In genomic region chr7:87205701-87206100, GRCh38 we compare ENCODE assay signal across 7 cellular contexts. TPM values are rescaled to one million over a fixed set of nuclear protein-coding genes. Genes with fewer than 3 reads are reported as not detected.
DNase-seq lines count a peak whose midpoint lies in the region; ATAC-seq, FAIRE-seq and TF ChIP-seq lines count a peak whose summit lies in the region.
"Not testable (repeated sequence)": the region's sequence is repeated elsewhere in the genome, so short reads cannot be mapped to it uniquely, and the experiment has no call there.

No MANE protein-coding gene starts in this region.

- not testable (repeated sequence) for ATAC-seq in CD8-positive, alpha-beta T cell; activated B cell treated with CpG ODN at 0.5 μM for 24 hours (ENCODE audit: low read depth); natural killer cell

- not testable (repeated sequence) for H3K4me3 ChIP-seq in CD8-positive, alpha-beta T cell (ENCODE audit: low read depth, low read length); endothelial cell of umbilical vein (replicated peaks in 1 of 3; ENCODE audit: insufficient read depth in 1 of 3, low read depth in 1 of 3, low read length in 3 of 3)

- POLR2A ChIA-PET in CD8-positive, alpha-beta T cell (lab: Charles Lee) = interaction anchor here (1.3 to 1.5 kb wide), 2 partner anchors 14 to 52 kb away, joined by 4 to 5 read pairs; partner anchors contain the start of gene TMEM243
- POLR2A ChIA-PET in activated B cell treated with CpG ODN at 0.5 μM for 24 hours (lab: Charles Lee); endothelial cell of umbilical vein (lab: Charles Lee): not testable (repeated sequence)

- H3K9me1 ChIP-seq in endothelial cell of umbilical vein (replicated peaks; ENCODE audit: control insufficient read depth, extremely low read depth, insufficient read depth, low read length) = not testable (repeated sequence)

- CTCF ChIA-PET in CD8-positive, alpha-beta T cell (lab: Charles Lee); activated B cell treated with CpG ODN at 0.5 μM for 24 hours (lab: Charles Lee); endothelial cell of umbilical vein (lab: Charles Lee): not testable (repeated sequence)

- H3K36me3 ChIP-seq in CD8-positive, alpha-beta T cell (ENCODE audit: insufficient read depth, low read length); endothelial cell of umbilical vein (ENCODE audit: control insufficient read depth in 2 of 2, extremely low read depth in 1 of 2, insufficient read depth in 2 of 2, low read length in 2 of 2): not testable (repeated sequence)

- H3K4me3 Mint-ChIP-seq in CD8-positive, alpha-beta T cell; activated B cell treated with CpG ODN at 0.5 μM for 24 hours; activated T-helper 1 cell treated with anti-CD3 and anti-CD28 coated beads, Interleukin-12 subunit alpha, Interleukin-12 subunit beta, Interleukin-2, Interleukin-4 antibody, amounts not matched to agents 30 ng/mL and 10 ng/mL and 1 ng/mL, durations not matched to agents 14 hours and 24 hours and 36 hours; activated naive CD8-positive, alpha-beta T cell; natural killer cell; stimulated activated naive CD8-positive, alpha-beta T cell treated with anti-CD3 and anti-CD28 coated beads, Interleukin-15, Interleukin-2, amounts not matched to agents 100 ng/mL and 50 ng/mL, for 24 hours: not testable (repeated sequence)

- intact Hi-C loops in CD8-positive, alpha-beta T cell (cut with DNase I, micrococcal nuclease); activated B cell treated with CpG ODN at 0.5 μM for 24 hours (cut with micrococcal nuclease); activated T-helper 1 cell treated with anti-CD3 and anti-CD28 coated beads, Interleukin-12 subunit alpha, Interleukin-12 subunit beta, Interleukin-2, Interleukin-4 antibody, amounts not matched to agents 30 ng/mL and 10 ng/mL and 1 ng/mL, durations not matched to agents 14 hours and 24 hours and 36 hours (cut with micrococcal nuclease); endothelial cell of umbilical vein (cut with micrococcal nuclease); natural killer cell (cut with micrococcal nuclease): not testable (repeated sequence)

- TSS peak; percentile 4 for BruUV-seq in endothelial cell of umbilical vein (replicated peaks; lab: Mats Ljungman, UMichigan)

- H2AFZ ChIP-seq in endothelial cell of umbilical vein (ENCODE audit: low read depth, low read length) = not testable (repeated sequence)

- peaks cover 64% of the 10 kb centered on the region for H3K36me3 Mint-ChIP-seq in CD8-positive, alpha-beta T cell
- H3K36me3 Mint-ChIP-seq in activated B cell treated with CpG ODN at 0.5 μM for 24 hours (ENCODE audit: low read depth) = peaks cover 80% of the 10 kb centered on the region
- H3K36me3 Mint-ChIP-seq in activated T-helper 1 cell treated with anti-CD3 and anti-CD28 coated beads, Interleukin-12 subunit alpha, Interleukin-12 subunit beta, Interleukin-2, Interleukin-4 antibody, amounts not matched to agents 30 ng/mL and 10 ng/mL and 1 ng/mL, durations not matched to agents 14 hours and 24 hours and 36 hours (ENCODE audit: low read depth) = peaks cover 65% of the 10 kb centered on the region
- peaks cover 50% of the 10 kb centered on the region for H3K36me3 Mint-ChIP-seq in activated naive CD8-positive, alpha-beta T cell
- not testable (repeated sequence) for H3K36me3 Mint-ChIP-seq in natural killer cell
- H3K36me3 Mint-ChIP-seq in stimulated activated naive CD8-positive, alpha-beta T cell treated with anti-CD3 and anti-CD28 coated beads, Interleukin-15, Interleukin-2, amounts not matched to agents 100 ng/mL and 50 ng/mL, for 24 hours (ENCODE audit: low read depth) = peaks cover 91% of the 10 kb centered on the region

- H3K9ac ChIP-seq in endothelial cell of umbilical vein (replicated peaks; ENCODE audit: extremely low read depth, insufficient read depth, low read length) = not testable (repeated sequence)

- TF ChIP-seq CTCF in CD8-positive, alpha-beta T cell (IDR thresholded peaks at IDR 0.05); activated B cell treated with CpG ODN at 0.5 μM for 24 hours (IDR thresholded peaks at IDR 0.05); endothelial cell of umbilical vein (IDR thresholded peaks at IDR 0.05; ENCODE audit: extremely low read depth in 1 of 2, insufficient read depth in 1 of 2, low read depth in 1 of 2, low read length in 2 of 2); natural killer cell (IDR thresholded peaks at IDR 0.05): not testable (repeated sequence)

- peaks cover 20% of the 10 kb centered on the region for H3K9me3 Mint-ChIP-seq in CD8-positive, alpha-beta T cell
- peaks cover 18% of the 10 kb centered on the region for H3K9me3 Mint-ChIP-seq in activated B cell treated with CpG ODN at 0.5 μM for 24 hours
- H3K9me3 Mint-ChIP-seq in activated T-helper 1 cell treated with anti-CD3 and anti-CD28 coated beads, Interleukin-12 subunit alpha, Interleukin-12 subunit beta, Interleukin-2, Interleukin-4 antibody, amounts not matched to agents 30 ng/mL and 10 ng/mL and 1 ng/mL, durations not matched to agents 14 hours and 24 hours and 36 hours = peaks cover 31% of the 10 kb centered on the region
- peaks cover 13% of the 10 kb centered on the region for H3K9me3 Mint-ChIP-seq in activated naive CD8-positive, alpha-beta T cell (ENCODE audit: low read depth)
- not testable (repeated sequence) for H3K9me3 Mint-ChIP-seq in natural killer cell
- H3K9me3 Mint-ChIP-seq in stimulated activated naive CD8-positive, alpha-beta T cell treated with anti-CD3 and anti-CD28 coated beads, Interleukin-15, Interleukin-2, amounts not matched to agents 100 ng/mL and 50 ng/mL, for 24 hours = peaks cover 28% of the 10 kb centered on the region

- peaks cover 50% of the 10 kb centered on the region for H3K4me1 ChIP-seq in CD8-positive, alpha-beta T cell (ENCODE audit: insufficient read depth, low read length)
- not testable (repeated sequence) for H3K4me1 ChIP-seq in endothelial cell of umbilical vein (ENCODE audit: control insufficient read depth, extremely low read depth, insufficient read depth, low read length)

- not testable (repeated sequence) for H4K20me1 ChIP-seq in endothelial cell of umbilical vein (replicated peaks; ENCODE audit: control insufficient read depth, extremely low read depth, insufficient read depth, low read length)

- FAIRE-seq in endothelial cell of umbilical vein (lab: Jason Lieb, UNC) = not testable (repeated sequence)

- H3K27ac ChIP-seq in CD8-positive, alpha-beta T cell (ENCODE audit: low read depth, low read length); endothelial cell of umbilical vein (ENCODE audit: insufficient read depth, low read depth, low read length): not testable (repeated sequence)

- peaks cover 50% of the 10 kb centered on the region for H3K79me2 ChIP-seq in endothelial cell of umbilical vein (ENCODE audit: control insufficient read depth, insufficient read depth, low read length)

- H3K4me2 ChIP-seq in endothelial cell of umbilical vein (ENCODE audit: insufficient read depth, low read length) = not testable (repeated sequence)

- H3K27me3 Mint-ChIP-seq in CD8-positive, alpha-beta T cell (ENCODE audit: low read depth); activated B cell treated with CpG ODN at 0.5 μM for 24 hours; activated T-helper 1 cell treated with anti-CD3 and anti-CD28 coated beads, Interleukin-12 subunit alpha, Interleukin-12 subunit beta, Interleukin-2, Interleukin-4 antibody, amounts not matched to agents 30 ng/mL and 10 ng/mL and 1 ng/mL, durations not matched to agents 14 hours and 24 hours and 36 hours (ENCODE audit: insufficient read depth); activated naive CD8-positive, alpha-beta T cell; natural killer cell (ENCODE audit: low read depth in 2 of 2); stimulated activated naive CD8-positive, alpha-beta T cell treated with anti-CD3 and anti-CD28 coated beads, Interleukin-15, Interleukin-2, amounts not matched to agents 100 ng/mL and 50 ng/mL, for 24 hours: not testable (repeated sequence)

- TF ChIP-seq POLR2A in endothelial cell of umbilical vein (IDR thresholded peaks at IDR 0.05; ENCODE audit: low read depth, low read length) = not testable (repeated sequence)

- dilution Hi-C loops in endothelial cell of umbilical vein (cut with MboI; ENCODE audit: extremely low pct_ligation_motif_present, low sequenced_read_pairs) = not testable (repeated sequence)

- H3K4me1 Mint-ChIP-seq in CD8-positive, alpha-beta T cell (ENCODE audit: low read depth) = peaks cover 75% of the 10 kb centered on the region
- peaks cover 77% of the 10 kb centered on the region for H3K4me1 Mint-ChIP-seq in activated B cell treated with CpG ODN at 0.5 μM for 24 hours
- peaks cover 42% of the 10 kb centered on the region for H3K4me1 Mint-ChIP-seq in activated T-helper 1 cell treated with anti-CD3 and anti-CD28 coated beads, Interleukin-12 subunit alpha, Interleukin-12 subunit beta, Interleukin-2, Interleukin-4 antibody, amounts not matched to agents 30 ng/mL and 10 ng/mL and 1 ng/mL, durations not matched to agents 14 hours and 24 hours and 36 hours (ENCODE audit: low read depth)
- peaks cover 72% of the 10 kb centered on the region for H3K4me1 Mint-ChIP-seq in activated naive CD8-positive, alpha-beta T cell (ENCODE audit: low read depth)
- H3K4me1 Mint-ChIP-seq in natural killer cell = peaks cover 64 to 68% of the 10 kb centered on the region in 2 donors
- H3K4me1 Mint-ChIP-seq in stimulated activated naive CD8-positive, alpha-beta T cell treated with anti-CD3 and anti-CD28 coated beads, Interleukin-15, Interleukin-2, amounts not matched to agents 100 ng/mL and 50 ng/mL, for 24 hours (ENCODE audit: low read depth) = peaks cover 81% of the 10 kb centered on the region

- not testable (repeated sequence) for H3K27me3 ChIP-seq in CD8-positive, alpha-beta T cell (ENCODE audit: insufficient read depth, low read length); endothelial cell of umbilical vein (ENCODE audit: control insufficient read depth in 2 of 2, insufficient read depth in 2 of 2, low read length in 2 of 2)

- not testable (repeated sequence) for DNase-seq in CD8-positive, alpha-beta T cell; activated B cell treated with CpG ODN at 0.5 μM for 24 hours; activated T-helper 1 cell treated with anti-CD3 and anti-CD28 coated beads, Interleukin-12 subunit alpha, Interleukin-12 subunit beta, Interleukin-2, Interleukin-4 antibody, amounts not matched to agents 30 ng/mL and 10 ng/mL and 1 ng/mL, durations not matched to agents 14 hours and 24 hours and 36 hours (ENCODE audit: low spot score); endothelial cell of umbilical vein (ENCODE audit: low read depth, low spot score); natural killer cell

- H3K9me3 ChIP-seq in CD8-positive, alpha-beta T cell (ENCODE audit: low read length) = peaks cover 11% of the 10 kb centered on the region
- H3K9me3 ChIP-seq in endothelial cell of umbilical vein (replicated peaks; ENCODE audit: control insufficient read depth, insufficient read depth, low read length) = not testable (repeated sequence)

- H3K27ac Mint-ChIP-seq in CD8-positive, alpha-beta T cell = peak overlapping the region; percentile 29
- peak overlapping the region; percentile 10 for H3K27ac Mint-ChIP-seq in activated B cell treated with CpG ODN at 0.5 μM for 24 hours
- H3K27ac Mint-ChIP-seq in activated T-helper 1 cell treated with anti-CD3 and anti-CD28 coated beads, Interleukin-12 subunit alpha, Interleukin-12 subunit beta, Interleukin-2, Interleukin-4 antibody, amounts not matched to agents 30 ng/mL and 10 ng/mL and 1 ng/mL, durations not matched to agents 14 hours and 24 hours and 36 hours = peak overlapping the region; percentile 31
- peak overlapping the region; percentile 71 for H3K27ac Mint-ChIP-seq in activated naive CD8-positive, alpha-beta T cell
- peak overlapping the region; percentile 2 to 25 for H3K27ac Mint-ChIP-seq in natural killer cell
- H3K27ac Mint-ChIP-seq in stimulated activated naive CD8-positive, alpha-beta T cell treated with anti-CD3 and anti-CD28 coated beads, Interleukin-15, Interleukin-2, amounts not matched to agents 100 ng/mL and 50 ng/mL, for 24 hours = peak overlapping the region; percentile 65

RNA-seq across cellular contexts. Expression of gene TMEM243, which starts 13.8 kb away (rescaled TPM):
- total RNA-seq in CD8-positive, alpha-beta T cell = 100 to 1,000 TPM; 122 to 124 TPM
- 106 and 111 TPM in 2 replicates for total RNA-seq in activated B cell treated with CpG ODN at 0.5 μM for 24 hours
- 49.2 and 50.5 TPM in 2 replicates for total RNA-seq in activated T-helper 1 cell treated with anti-CD3 and anti-CD28 coated beads, Interleukin-12 subunit alpha, Interleukin-12 subunit beta, Interleukin-2, Interleukin-4 antibody, amounts not matched to agents 30 ng/mL and 10 ng/mL and 1 ng/mL, durations not matched to agents 14 hours and 24 hours and 36 hours
- 26.9 and 31.5 TPM in 2 replicates for total RNA-seq in endothelial cell of umbilical vein
- polyA plus RNA-seq in endothelial cell of umbilical vein = 22.6 and 28.8 TPM in 2 replicates
- 24.9 and 25.6 TPM in 2 replicates for polyA plus RNA-seq in endothelial cell of umbilical vein (2011; cell fraction: cytosol; rRNA removed)
- 47.0 and 53.5 TPM in 2 replicates for polyA plus RNA-seq in endothelial cell of umbilical vein (2011; cell fraction: nucleus; rRNA removed)
- 24.2 and 26.6 TPM in 2 replicates for polyA plus RNA-seq in endothelial cell of umbilical vein (2012)
- polyA minus RNA-seq in endothelial cell of umbilical vein = 24.3 and 29.6 TPM in 2 replicates
- polyA minus RNA-seq in endothelial cell of umbilical vein (2011; cell fraction: cytosol; rRNA and poly(A)+ RNA removed) = 19.6 TPM
- 65.3 and 86.5 TPM in 2 replicates for polyA minus RNA-seq in endothelial cell of umbilical vein (2011; cell fraction: nucleus; rRNA and poly(A)+ RNA removed)
- total RNA-seq in natural killer cell = 10 to 100 TPM; 52.5 to 61.8 (median 55.2) TPM

RNA-seq across cellular contexts. Expression of gene DMTF1, which starts 53.4 kb away (rescaled TPM):
- 100 to 1,000 TPM in 1 of 2 experiments, 10 to 100 TPM in 1; 97.9 to 103 TPM for total RNA-seq in CD8-positive, alpha-beta T cell
- total RNA-seq in activated B cell treated with CpG ODN at 0.5 μM for 24 hours = 159 and 175 TPM in 2 replicates
- total RNA-seq in activated T-helper 1 cell treated with anti-CD3 and anti-CD28 coated beads, Interleukin-12 subunit alpha, Interleukin-12 subunit beta, Interleukin-2, Interleukin-4 antibody, amounts not matched to agents 30 ng/mL and 10 ng/mL and 1 ng/mL, durations not matched to agents 14 hours and 24 hours and 36 hours = 103 and 116 TPM in 2 replicates
- 86.9 and 100.0 TPM in 2 replicates for total RNA-seq in endothelial cell of umbilical vein
- 78.5 and 92.9 TPM in 2 replicates for polyA plus RNA-seq in endothelial cell of umbilical vein
- 25.9 and 31.2 TPM in 2 replicates for polyA plus RNA-seq in endothelial cell of umbilical vein (2011; cell fraction: cytosol; rRNA removed)
- polyA plus RNA-seq in endothelial cell of umbilical vein (2011; cell fraction: nucleus; rRNA removed) = 734 and 788 TPM in 2 replicates
- polyA plus RNA-seq in endothelial cell of umbilical vein (2012) = 42.6 and 52.5 TPM in 2 replicates
- polyA minus RNA-seq in endothelial cell of umbilical vein = 154 and 163 TPM in 2 replicates
- 20.6 TPM for polyA minus RNA-seq in endothelial cell of umbilical vein (2011; cell fraction: cytosol; rRNA and poly(A)+ RNA removed)
- 365 and 482 TPM in 2 replicates for polyA minus RNA-seq in endothelial cell of umbilical vein (2011; cell fraction: nucleus; rRNA and poly(A)+ RNA removed)
- total RNA-seq in natural killer cell = 100 to 1,000 TPM; 154 to 178 (median 160) TPM

Comparison
In these comparisons a context has a peak if more than half of its experiments do, and no peak if none do; other contexts are left out.
1. H3K27ac Mint-ChIP-seq: peak in every context shown above with its lines; median percentile 71 in activated naive CD8-positive, alpha-beta T cell; 65 in stimulated activated naive CD8-positive, alpha-beta T cell treated with anti-CD3 and anti-CD28 coated beads, Interleukin-15, Interleukin-2, amounts not matched to agents 100 ng/mL and 50 ng/mL, for 24 hours; 31 in activated T-helper 1 cell treated with anti-CD3 and anti-CD28 coated beads, Interleukin-12 subunit alpha, Interleukin-12 subunit beta, Interleukin-2, Interleukin-4 antibody, amounts not matched to agents 30 ng/mL and 10 ng/mL and 1 ng/mL, durations not matched to agents 14 hours and 24 hours and 36 hours; 29 in CD8-positive, alpha-beta T cell; 14 in natural killer cell; 10 in activated B cell treated with CpG ODN at 0.5 μM for 24 hours.